11 cellular contexts compared by ENCODE assay signal in genomic region chr2:177239053-177239452, GRCh38. TPM values are rescaled to one million over a fixed set of nuclear protein-coding genes. Genes with fewer than 3 reads are reported as not detected.
DNase-seq lines count a peak whose midpoint lies in the region; ATAC-seq and TF ChIP-seq lines count a peak whose summit lies in the region.
"Had no signal": no experiment of that assay in that cellular context is flagged by ENCODE, and none has a peak within 500 bp of the region (broad histone marks: within the 10 kb centered on the region; RNA-seq: fewer than 3 reads in every experiment).

No MANE protein-coding gene starts in this region.

- peaks cover 0 to 77% (median 25%) of the 10 kb centered on the region in 4 donors for H3K4me1 ChIP-seq in right lobe of liver

- CTCF ChIA-PET in activated CD8-positive, alpha-beta T cell treated with anti-CD3 and anti-CD28 coated beads, Interleukin-2, amount 10 ng/mL, durations not matched to agents 7 days and 5 days (lab: Charles Lee), result interaction anchor here (1.3 to 4.6 kb wide), 5 partner anchors 15 to 96 kb away, joined by 5 to 44 read pairs (median 17); partner anchors contain the start of gene NFE2L2

- peaks cover 73% of the 10 kb centered on the region for H3K4me1 Mint-ChIP-seq in HFFc6 (ENCODE audit: low read depth)
- peaks cover 61% of the 10 kb centered on the region for H3K4me1 Mint-ChIP-seq in activated CD8-positive, alpha-beta T cell treated with anti-CD3 and anti-CD28 coated beads, Interleukin-2, amount 10 ng/mL, durations not matched to agents 7 days and 5 days (ENCODE audit: low read depth)
- peaks cover 38 to 71% of the 10 kb centered on the region in 2 donors for H3K4me1 Mint-ChIP-seq in stimulated activated naive B cell treated with anti-CD40 and anti-IgM and Interleukin-4, amounts not matched to agents 10 μg/mL and 1 μg/mL and 100 μg/mL, for 72 hours
- peaks cover 56% of the 10 kb centered on the region for H3K4me1 Mint-ChIP-seq in T-helper 2 cell treated with Interferon-gamma antibody and Interleukin-4, amounts not matched to agents 5 μg/mL and 100 μg/mL, for 36 hours (ENCODE audit: low read depth)

- TF ChIP-seq POLR2A in right lobe of liver (IDR thresholded peaks at IDR 0.05), result no peak

- intact Hi-C loops in right lobe of liver (cut with DNase I), result no loop called here
- intact Hi-C loops in posterior cingulate gyrus (cut with DNase I), result no loop called here

- H3K27ac ChIP-seq in right lobe of liver, result peak overlapping the region in 2 of 3 donors; percentile 52 to 65

- H3K27ac Mint-ChIP-seq in HFFc6, result peak overlapping the region; percentile 98
- H3K27ac Mint-ChIP-seq in activated CD8-positive, alpha-beta T cell treated with anti-CD3 and anti-CD28 coated beads, Interleukin-2, amount 10 ng/mL, durations not matched to agents 7 days and 5 days, result peak overlapping the region; percentile 29
- H3K27ac Mint-ChIP-seq in stimulated activated naive B cell treated with anti-CD40 and anti-IgM and Interleukin-4, amounts not matched to agents 10 μg/mL and 1 μg/mL and 100 μg/mL, for 72 hours, result peak overlapping the region; percentile 3
- H3K27ac Mint-ChIP-seq in T-helper 2 cell treated with Interferon-gamma antibody and Interleukin-4, amounts not matched to agents 5 μg/mL and 100 μg/mL, for 36 hours, result no peak overlapping the region

- no peak for ATAC-seq in activated CD8-positive, alpha-beta T cell treated with anti-CD3 and anti-CD28 coated beads, Interleukin-2, amount 10 ng/mL, durations not matched to agents 7 days and 5 days
- ATAC-seq in right lobe of liver, result no peak
- ATAC-seq in stimulated activated naive B cell treated with anti-CD40 and anti-IgM and Interleukin-4, amounts not matched to agents 10 μg/mL and 1 μg/mL and 100 μg/mL, for 72 hours (replicated peaks), result no peak

- H3K36me3 ChIP-seq in right lobe of liver, result peaks cover 0 to 6% (median under 1%) of the 10 kb centered on the region in 4 donors

- no peaks in the 10 kb centered on the region for H3K9me3 Mint-ChIP-seq in HFFc6
- H3K9me3 Mint-ChIP-seq in activated CD8-positive, alpha-beta T cell treated with anti-CD3 and anti-CD28 coated beads, Interleukin-2, amount 10 ng/mL, durations not matched to agents 7 days and 5 days (ENCODE audit: insufficient read depth), result no peaks in the 10 kb centered on the region
- no peaks in the 10 kb centered on the region for H3K9me3 Mint-ChIP-seq in stimulated activated naive B cell treated with anti-CD40 and anti-IgM and Interleukin-4, amounts not matched to agents 10 μg/mL and 1 μg/mL and 100 μg/mL, for 72 hours
- no peaks in the 10 kb centered on the region for H3K9me3 Mint-ChIP-seq in T-helper 2 cell treated with Interferon-gamma antibody and Interleukin-4, amounts not matched to agents 5 μg/mL and 100 μg/mL, for 36 hours
- H3K9me3 Mint-ChIP-seq: activated naive CD8-positive, alpha-beta T cell treated with anti-CD3 and anti-CD28 coated beads, Interleukin-2, amount 10 ng/mL, durations not matched to agents 7 days and 5 days had no signal

- POLR2A ChIA-PET in activated CD8-positive, alpha-beta T cell treated with anti-CD3 and anti-CD28 coated beads, Interleukin-2, amount 10 ng/mL, durations not matched to agents 7 days and 5 days (lab: Charles Lee), result interaction anchor here (0.7 to 3.5 kb wide), 5 partner anchors 21 to 94 kb away, joined by 4 to 53 read pairs (median 4); partner anchors contain the start of genes HNRNPA3 and NFE2L2

- WGBS in right lobe of liver (ENCODE audit: insufficient coverage, low coverage, low lambda C conversion rate, missing lambda C conversion rate), result 87% methylated on average over 6 of the region's 6 CpGs

- DNase-seq in HFFc6 (no peak), right lobe of liver (no peak), posterior cingulate gyrus (no peak), SIG-M5 treated with dmso at 0.1 percent for 504 hours (lab: John Stamatoyannopoulos, UW; ENCODE audit: unreplicated experiment) (no peak)
- no peak for DNase-seq in activated CD8-positive, alpha-beta T cell treated with anti-CD3 and anti-CD28 coated beads, Interleukin-2, amount 10 ng/mL, durations not matched to agents 7 days and 5 days
- no peak for DNase-seq in stimulated activated naive B cell treated with anti-CD40 and anti-IgM and Interleukin-4, amounts not matched to agents 10 μg/mL and 1 μg/mL and 100 μg/mL, for 72 hours
- DNase-seq in T-helper 2 cell treated with Interferon-gamma antibody and Interleukin-4, amounts not matched to agents 5 μg/mL and 100 μg/mL, for 36 hours (ENCODE audit: low spot score), result no peak
- DNase-seq: activated naive CD8-positive, alpha-beta T cell treated with anti-CD3 and anti-CD28 coated beads, Interleukin-2, amount 10 ng/mL, durations not matched to agents 7 days and 5 days; EL; islet precursor cell; NCI-H1436 treated with DMSO at 0.1 percent for 48 hours had no signal

- TF ChIP-seq CTCF in HFFc6 (IDR thresholded peaks at IDR 0.05) (no peak), right lobe of liver (IDR thresholded peaks at IDR 0.05) (no peak)

- no peaks in the 10 kb centered on the region for H3K27me3 Mint-ChIP-seq in HFFc6 (ENCODE audit: insufficient read depth)
- H3K27me3 Mint-ChIP-seq in activated CD8-positive, alpha-beta T cell treated with anti-CD3 and anti-CD28 coated beads, Interleukin-2, amount 10 ng/mL, durations not matched to agents 7 days and 5 days (ENCODE audit: low read depth), result no peaks in the 10 kb centered on the region
- no peaks in the 10 kb centered on the region for H3K27me3 Mint-ChIP-seq in stimulated activated naive B cell treated with anti-CD40 and anti-IgM and Interleukin-4, amounts not matched to agents 10 μg/mL and 1 μg/mL and 100 μg/mL, for 72 hours
- no peaks in the 10 kb centered on the region for H3K27me3 Mint-ChIP-seq in T-helper 2 cell treated with Interferon-gamma antibody and Interleukin-4, amounts not matched to agents 5 μg/mL and 100 μg/mL, for 36 hours (ENCODE audit: low read depth)
- H3K27me3 Mint-ChIP-seq: activated naive CD8-positive, alpha-beta T cell treated with anti-CD3 and anti-CD28 coated beads, Interleukin-2, amount 10 ng/mL, durations not matched to agents 7 days and 5 days had no signal

- peaks cover 18% of the 10 kb centered on the region for H3K36me3 Mint-ChIP-seq in HFFc6 (ENCODE audit: low read depth)
- H3K36me3 Mint-ChIP-seq in activated CD8-positive, alpha-beta T cell treated with anti-CD3 and anti-CD28 coated beads, Interleukin-2, amount 10 ng/mL, durations not matched to agents 7 days and 5 days (ENCODE audit: low read depth), result peaks cover 48% of the 10 kb centered on the region
- peaks cover 21 to 47% of the 10 kb centered on the region in 2 donors for H3K36me3 Mint-ChIP-seq in stimulated activated naive B cell treated with anti-CD40 and anti-IgM and Interleukin-4, amounts not matched to agents 10 μg/mL and 1 μg/mL and 100 μg/mL, for 72 hours
- H3K36me3 Mint-ChIP-seq in T-helper 2 cell treated with Interferon-gamma antibody and Interleukin-4, amounts not matched to agents 5 μg/mL and 100 μg/mL, for 36 hours (ENCODE audit: low read depth), result peaks cover 40% of the 10 kb centered on the region

- no peaks in the 10 kb centered on the region for H3K9me3 ChIP-seq in right lobe of liver

- H3K4me3 ChIP-seq in right lobe of liver, result no peak overlapping the region

- H3K27me3 ChIP-seq in right lobe of liver, result no peaks in the 10 kb centered on the region

- H3K4me3 Mint-ChIP-seq in HFFc6, result no peak overlapping the region
- no peak overlapping the region for H3K4me3 Mint-ChIP-seq in activated CD8-positive, alpha-beta T cell treated with anti-CD3 and anti-CD28 coated beads, Interleukin-2, amount 10 ng/mL, durations not matched to agents 7 days and 5 days
- H3K4me3 Mint-ChIP-seq in stimulated activated naive B cell treated with anti-CD40 and anti-IgM and Interleukin-4, amounts not matched to agents 10 μg/mL and 1 μg/mL and 100 μg/mL, for 72 hours, result peak overlapping the region in 1 of 2 donors; percentile 30
- no peak overlapping the region for H3K4me3 Mint-ChIP-seq in T-helper 2 cell treated with Interferon-gamma antibody and Interleukin-4, amounts not matched to agents 5 μg/mL and 100 μg/mL, for 36 hours
- H3K4me3 Mint-ChIP-seq: activated naive CD8-positive, alpha-beta T cell treated with anti-CD3 and anti-CD28 coated beads, Interleukin-2, amount 10 ng/mL, durations not matched to agents 7 days and 5 days had no signal

RNA-seq across cellular contexts. Expression of gene NFE2L2, which starts 25.5 kb away (rescaled TPM):
- 10 to 100 TPM; 59.0 to 76.5 (median 67.8) TPM for total RNA-seq in HFFc6 (2021; fragmentation: NEBNext Ultra II Directional; extraction: Animal tissue kit (Norgen Biotek cat#: 25700))
- 10 to 100 TPM; 61.3 to 64.3 TPM for total RNA-seq in activated CD8-positive, alpha-beta T cell treated with anti-CD3 and anti-CD28 coated beads, Interleukin-2, amount 10 ng/mL, durations not matched to agents 7 days and 5 days
- total RNA-seq in right lobe of liver, result 10 to 100 TPM; 27.9 to 83.6 (median 35.6) TPM

RNA-seq across cellular contexts. Expression of gene HNRNPA3, which starts 26.5 kb away (rescaled TPM):
- 100 to 1,000 TPM; 165 to 253 (median 205) TPM for total RNA-seq in HFFc6 (2021; fragmentation: NEBNext Ultra II Directional; extraction: Animal tissue kit (Norgen Biotek cat#: 25700))
- 100 to 1,000 TPM; 329 to 350 TPM for total RNA-seq in activated CD8-positive, alpha-beta T cell treated with anti-CD3 and anti-CD28 coated beads, Interleukin-2, amount 10 ng/mL, durations not matched to agents 7 days and 5 days
- total RNA-seq in right lobe of liver, result 10 to 100 TPM; 22.4 to 70.4 (median 54.8) TPM
